ENCODE assay signal across 1 cellular context in genomic region chr10:99619851-99620712, GRCh38.
TF ChIP-seq lines count a peak whose summit lies in the region.

Gene SLC25A28, minus strand, starts transcription at chr10:99620439. Its CDS starts 104 bp downstream, at chr10:99620335.

TF ChIP-seq in IMR-90, 13 proteins besides CTCF, POLR2A, EP300 and RAD21:
- peak; percentile 3; the same call in 1 of the 2 replicates for TF ChIP-seq USF2 (IDR thresholded peaks at IDR 0.05; ENCODE audit: low read depth, low read length)
- TF ChIP-seq MAFK (IDR thresholded peaks at IDR 0.05; ENCODE audit: low read depth, low read length) = no peak
- TF ChIP-seq MAZ (IDR thresholded peaks at IDR 0.05; ENCODE audit: borderline replicate concordance, low read depth, low read length) = peak; percentile 10; the same call in 1 of the 2 replicates
- TF ChIP-seq FOS (IDR thresholded peaks at IDR 0.05; ENCODE audit: low read depth, low read length) = no peak; the same call in 1 of the 2 replicates
- peak; percentile 71; the same call in 1 of the 2 replicates for TF ChIP-seq MXI1 (IDR thresholded peaks at IDR 0.05; ENCODE audit: borderline replicate concordance, low read depth, low read length)
- TF ChIP-seq BHLHE40 (IDR thresholded peaks at IDR 0.05; ENCODE audit: low read depth, low read length) = peak; percentile 31; the same call in 1 of the 2 replicates
- no peak for TF ChIP-seq SMC3 (IDR thresholded peaks at IDR 0.05; ENCODE audit: low read depth, low read length)
- no peak for TF ChIP-seq RFX5 (IDR thresholded peaks at IDR 0.05; ENCODE audit: low read depth, low read length)
- no peak for TF ChIP-seq RCOR1 (IDR thresholded peaks at IDR 0.05; ENCODE audit: insufficient replicate concordance, low read length)
